28 cellular contexts compared by ENCODE assay signal in genomic region chr1:96562094-96562493, GRCh38.
"Had no signal": no experiment of that assay in that cellular context is flagged by ENCODE, and none has a peak within 500 bp of the region (broad histone marks: within the 10 kb centered on the region; RNA-seq: fewer than 3 reads in every experiment).

No MANE protein-coding gene starts in this region.

- H3K9me3 ChIP-seq: colonic mucosa, SJCRH30 had no signal

- H3K36me3 Mint-ChIP-seq: activated CD4-positive, alpha-beta memory T cell treated with anti-CD3 and anti-CD28 coated beads for 36 hours; activated naive CD4-positive, alpha-beta T cell treated with anti-CD3 and anti-CD28 coated beads, Interleukin-2, amount 10 ng/mL, durations not matched to agents 7 days and 5 days; activated naive CD8-positive, alpha-beta T cell had no signal

- H3K9me3 Mint-ChIP-seq: activated CD4-positive, alpha-beta memory T cell treated with anti-CD3 and anti-CD28 coated beads for 36 hours; activated naive CD4-positive, alpha-beta T cell treated with anti-CD3 and anti-CD28 coated beads, Interleukin-2, amount 10 ng/mL, durations not matched to agents 7 days and 5 days; activated T-cell treated with anti-CD3 and anti-CD28 coated beads, Interleukin-2, amount 50 U/mL, for 4 hours; activated T-helper 1 cell treated with anti-CD3 and anti-CD28 coated beads, Interleukin-12 subunit alpha, Interleukin-12 subunit beta, Interleukin-2, Interleukin-4 antibody, amounts not matched to agents 30 ng/mL and 10 ng/mL and 1 ng/mL, durations not matched to agents 14 hours and 24 hours and 36 hours; central memory CD8-positive, alpha-beta T cell had no signal

- H3K4me1 Mint-ChIP-seq: activated B cell treated with CpG ODN at 0.5 μM for 24 hours; activated naive CD4-positive, alpha-beta T cell treated with anti-CD3 and anti-CD28 coated beads, Interleukin-2, amount 10 ng/mL, durations not matched to agents 7 days and 5 days; central memory CD8-positive, alpha-beta T cell had no signal

- H3K27me3 Mint-ChIP-seq: activated B cell treated with CpG ODN at 0.5 μM for 24 hours; activated naive CD4-positive, alpha-beta T cell treated with anti-CD3 and anti-CD28 coated beads, Interleukin-2, amount 10 ng/mL, durations not matched to agents 7 days and 5 days had no signal

- H3K27ac ChIP-seq: ascending aorta, cardiac muscle cell, colonic mucosa, SJCRH30, SK-N-MC had no signal

- H3K4me3 Mint-ChIP-seq: activated B cell treated with CpG ODN at 0.5 μM for 24 hours; activated CD4-positive, alpha-beta memory T cell treated with anti-CD3 and anti-CD28 coated beads for 36 hours; activated naive CD4-positive, alpha-beta T cell treated with anti-CD3 and anti-CD28 coated beads, Interleukin-2, amount 10 ng/mL, durations not matched to agents 7 days and 5 days; activated naive CD8-positive, alpha-beta T cell; activated T-cell treated with anti-CD3 and anti-CD28 coated beads, Interleukin-2, amount 50 U/mL, for 4 hours; activated T-helper 1 cell treated with anti-CD3 and anti-CD28 coated beads, Interleukin-12 subunit alpha, Interleukin-12 subunit beta, Interleukin-2, Interleukin-4 antibody, amounts not matched to agents 30 ng/mL and 10 ng/mL and 1 ng/mL, durations not matched to agents 14 hours and 24 hours and 36 hours; central memory CD8-positive, alpha-beta T cell had no signal

- H3K27ac Mint-ChIP-seq: activated B cell treated with CpG ODN at 0.5 μM for 24 hours; activated CD4-positive, alpha-beta memory T cell treated with anti-CD3 and anti-CD28 coated beads for 36 hours; activated naive CD4-positive, alpha-beta T cell treated with anti-CD3 and anti-CD28 coated beads, Interleukin-2, amount 10 ng/mL, durations not matched to agents 7 days and 5 days; activated naive CD8-positive, alpha-beta T cell; activated T-helper 1 cell treated with anti-CD3 and anti-CD28 coated beads, Interleukin-12 subunit alpha, Interleukin-12 subunit beta, Interleukin-2, Interleukin-4 antibody, amounts not matched to agents 30 ng/mL and 10 ng/mL and 1 ng/mL, durations not matched to agents 14 hours and 24 hours and 36 hours had no signal

- H3K4me3 ChIP-seq: ascending aorta, cardiac muscle cell, colonic mucosa, SJCRH30, SK-N-MC had no signal

- ATAC-seq: activated T-cell treated with anti-CD3 and anti-CD28 coated beads, Interleukin-2, amount 50 U/mL, for 4 hours; Panc1 had no signal

- H3K36me3 ChIP-seq: ascending aorta, cardiac muscle cell, colonic mucosa, SJCRH30 had no signal

- H3K27me3 ChIP-seq: ascending aorta, cardiac muscle cell, colonic mucosa, SJCRH30 had no signal

- DNase-seq: activated B cell treated with CpG ODN at 0.5 μM for 24 hours; activated CD4-positive, alpha-beta memory T cell treated with anti-CD3 and anti-CD28 coated beads for 36 hours; activated CD4-positive, alpha-beta T cell treated with anti-CD3 and anti-CD28 coated beads for 4 hours; activated CD4-positive, alpha-beta T cell treated with anti-CD3 and anti-CD28 coated beads, Interleukin-2, amount 50 U/mL, for 1 hour; activated CD4-positive, CD25-positive, alpha-beta regulatory T cell treated with anti-CD3 and anti-CD28 coated beads, Interleukin-2, amount 50 U/mL, for 72 hours; activated CD8-positive, alpha-beta memory T cell treated with anti-CD3 and anti-CD28 coated beads, Interleukin-2, amount 50 U/mL, for 4 hours; activated naive CD4-positive, alpha-beta T cell treated with anti-CD3 and anti-CD28 coated beads, Interleukin-2, amount 10 ng/mL, durations not matched to agents 7 days and 5 days; activated T-cell treated with anti-CD3 and anti-CD28 coated beads for 4 hours; activated T-cell treated with anti-CD3 and anti-CD28 coated beads, Interleukin-2, amount 50 U/mL, for 4 hours; amygdala; colonic mucosa; MM.1S; MV-4-11; NCI-H1092; NCI-H1436 treated with DMSO at 0.1 percent for 48 hours; NCI-H1694 treated with DMSO at 0.1 percent for 48 hours; NCI-H2029; NCI-H345; NCI-H524 treated with DMSO at 0.1 percent for 48 hours; SHP77; SJCRH30 had no signal

- H3K4me1 ChIP-seq: colonic mucosa, SJCRH30 had no signal
